13 cellular contexts compared by ENCODE assay signal in the genomic region with DNA sequence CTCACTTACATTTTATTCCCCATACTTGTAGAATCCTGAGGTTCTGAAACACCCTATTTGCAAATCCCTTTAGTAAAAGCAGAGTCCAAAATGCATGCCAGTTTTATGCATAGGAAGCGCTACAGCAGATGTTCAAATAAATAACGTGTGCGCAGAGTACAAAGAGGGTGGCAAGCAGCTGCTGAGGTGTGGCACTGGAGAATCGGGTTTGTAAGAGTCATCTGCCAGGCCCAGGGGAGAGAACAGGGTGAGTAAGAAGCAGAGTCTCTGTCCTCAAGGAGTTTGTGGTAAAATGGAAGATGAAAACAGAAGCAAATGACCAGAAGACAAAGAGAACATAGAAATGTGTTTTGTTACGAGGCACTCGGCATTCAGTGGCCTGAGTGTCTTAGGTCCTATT.
DNase-seq lines count a peak whose midpoint lies in the region; ATAC-seq and TF ChIP-seq lines count a peak whose summit lies in the region.
"Had no signal": no experiment of that assay in that cellular context is flagged by ENCODE, and none has a peak within 500 bp of the region (broad histone marks: within the 10 kb centered on the region; RNA-seq: fewer than 3 reads in every experiment).

No MANE protein-coding gene starts in this region.

- H3K4me3 Mint-ChIP-seq in glutamatergic neuron (ENCODE audit: unreplicated experiment) = no peak overlapping the region
- no peak overlapping the region for H3K4me3 Mint-ChIP-seq in T-helper 2 cell treated with Interferon-gamma antibody and Interleukin-4, amounts not matched to agents 5 μg/mL and 100 μg/mL, for 36 hours
- H3K4me3 Mint-ChIP-seq: CD4-positive, alpha-beta memory T cell had no signal

- no peaks in the 10 kb centered on the region for H3K9me3 Mint-ChIP-seq in glutamatergic neuron (ENCODE audit: unreplicated experiment)
- peaks cover 5% of the 10 kb centered on the region for H3K9me3 Mint-ChIP-seq in T-helper 2 cell treated with Interferon-gamma antibody and Interleukin-4, amounts not matched to agents 5 μg/mL and 100 μg/mL, for 36 hours
- H3K9me3 Mint-ChIP-seq: CD4-positive, alpha-beta memory T cell had no signal

- no peaks in the 10 kb centered on the region for H3K36me3 Mint-ChIP-seq in glutamatergic neuron (ENCODE audit: unreplicated experiment)
- H3K36me3 Mint-ChIP-seq in T-helper 2 cell treated with Interferon-gamma antibody and Interleukin-4, amounts not matched to agents 5 μg/mL and 100 μg/mL, for 36 hours (ENCODE audit: low read depth) = no peaks in the 10 kb centered on the region
- H3K36me3 Mint-ChIP-seq: CD4-positive, alpha-beta memory T cell had no signal

- no peak for TF ChIP-seq CTCF in glutamatergic neuron (IDR thresholded peaks at IDR 0.05; ENCODE audit: partially characterized antibody, unreplicated experiment)

- peaks cover 4% of the 10 kb centered on the region for H3K4me1 Mint-ChIP-seq in glutamatergic neuron (ENCODE audit: low read depth, unreplicated experiment)
- H3K4me1 Mint-ChIP-seq in T-helper 2 cell treated with Interferon-gamma antibody and Interleukin-4, amounts not matched to agents 5 μg/mL and 100 μg/mL, for 36 hours (ENCODE audit: low read depth) = no peaks in the 10 kb centered on the region
- H3K4me1 Mint-ChIP-seq: CD4-positive, alpha-beta memory T cell had no signal

- ATAC-seq in GM21390 (IDR thresholded peaks at IDR 0.05; ENCODE audit: unreplicated experiment) = no peak

- peaks cover 2% of the 10 kb centered on the region for H3K27me3 Mint-ChIP-seq in glutamatergic neuron (ENCODE audit: unreplicated experiment)
- no peaks in the 10 kb centered on the region for H3K27me3 Mint-ChIP-seq in T-helper 2 cell treated with Interferon-gamma antibody and Interleukin-4, amounts not matched to agents 5 μg/mL and 100 μg/mL, for 36 hours (ENCODE audit: low read depth)

- DNase-seq in DMS 273 (lab: John Stamatoyannopoulos, UW; ENCODE audit: unreplicated experiment) = peak; percentile 64
- DNase-seq in LHCN-M2 (ENCODE audit: low read depth) = peak; percentile 83
- peak; percentile 80 for DNase-seq in NCI-H524 treated with DMSO at 0.1 percent for 48 hours (lab: John Stamatoyannopoulos, UW)
- DNase-seq in glutamatergic neuron = no peak
- DNase-seq in iPS-NIHi11 (ENCODE audit: low spot score) = no peak
- DNase-seq in T-helper 2 cell treated with Interferon-gamma antibody and Interleukin-4, amounts not matched to agents 5 μg/mL and 100 μg/mL, for 36 hours (ENCODE audit: low spot score) = no peak
- DNase-seq: BE2C; CD4-positive, alpha-beta memory T cell; KBM-7; NCI-H1092 treated with DMSO at 0.1 percent for 48 hours; SIG-M5; T-helper 2 cell had no signal

- H3K27ac Mint-ChIP-seq in glutamatergic neuron (ENCODE audit: unreplicated experiment) = peak overlapping the region; percentile 52
- no peak overlapping the region for H3K27ac Mint-ChIP-seq in T-helper 2 cell treated with Interferon-gamma antibody and Interleukin-4, amounts not matched to agents 5 μg/mL and 100 μg/mL, for 36 hours
- H3K27ac Mint-ChIP-seq: CD4-positive, alpha-beta memory T cell had no signal

Comparison
In these comparisons a context has a peak if more than half of its experiments do, and no peak if none do; other contexts are left out.
1. DNase-seq: peak in DMS 273 (single experiment), LHCN-M2 (single experiment) and NCI-H524 treated with DMSO at 0.1 percent for 48 hours (single experiment); none in glutamatergic neuron (single experiment), iPS-NIHi11 (single experiment) and T-helper 2 cell treated with Interferon-gamma antibody and Interleukin-4, amounts not matched to agents 5 μg/mL and 100 μg/mL, for 36 hours (single experiment).